12 cellular contexts compared by ENCODE assay signal in genomic region chr1:172135923-172136610, GRCh38.
DNase-seq lines count a peak whose midpoint lies in the region; ATAC-seq and TF ChIP-seq lines count a peak whose summit lies in the region.
"Had no signal": no experiment of that assay in that cellular context is flagged by ENCODE, and none has a peak within 500 bp of the region (broad histone marks: within the 10 kb centered on the region; RNA-seq: fewer than 3 reads in every experiment).

No MANE protein-coding gene starts in this region.

- H3K4me3 Mint-ChIP-seq in nephron progenitor cell, result no peak overlapping the region
- H3K4me3 Mint-ChIP-seq: activated naive CD4-positive, alpha-beta T cell treated with anti-CD3 and anti-CD28 coated beads, Interleukin-2, amount 50 U/mL, for 24 hours; stimulated activated naive CD8-positive, alpha-beta T cell treated with anti-CD3 and anti-CD28 coated beads, Interleukin-15, Interleukin-2, amounts not matched to agents 100 ng/mL and 50 ng/mL, for 24 hours had no signal

- H3K9me3 Mint-ChIP-seq in nephron progenitor cell, result no peaks in the 10 kb centered on the region
- H3K9me3 Mint-ChIP-seq: activated naive CD4-positive, alpha-beta T cell treated with anti-CD3 and anti-CD28 coated beads, Interleukin-2, amount 50 U/mL, for 24 hours; stimulated activated naive CD8-positive, alpha-beta T cell treated with anti-CD3 and anti-CD28 coated beads, Interleukin-15, Interleukin-2, amounts not matched to agents 100 ng/mL and 50 ng/mL, for 24 hours had no signal

- peak; percentile 45 for ATAC-seq in sciatic nerve
- ATAC-seq in GM18511 (IDR thresholded peaks at IDR 0.05; ENCODE audit: unreplicated experiment), result no peak

- no peaks in the 10 kb centered on the region for H3K27me3 Mint-ChIP-seq in nephron progenitor cell (ENCODE audit: low read depth, poor library complexity)
- H3K27me3 Mint-ChIP-seq: activated naive CD4-positive, alpha-beta T cell treated with anti-CD3 and anti-CD28 coated beads, Interleukin-2, amount 50 U/mL, for 24 hours; stimulated activated naive CD8-positive, alpha-beta T cell treated with anti-CD3 and anti-CD28 coated beads, Interleukin-15, Interleukin-2, amounts not matched to agents 100 ng/mL and 50 ng/mL, for 24 hours had no signal

- TF ChIP-seq CTCF in nephron progenitor cell (IDR thresholded peaks at IDR 0.05), result no peak

- DNase-seq in DMS114 treated with DMSO at 0.1 percent for 48 hours (lab: John Stamatoyannopoulos, UW; ENCODE audit: unreplicated experiment) (peak; percentile 89), RPMI7951 (ENCODE audit: low read depth) (peak; percentile 57), fibroblast of gingiva (ENCODE audit: low read depth) (peak; percentile 49), sciatic nerve (ENCODE audit: low spot score) (no peak), NCI-H1092 (lab: John Stamatoyannopoulos, UW) (no peak), nephron progenitor cell (no peak), anterior cingulate cortex (lab: John Stamatoyannopoulos, UW) (no peak)
- DNase-seq: posterior cingulate gyrus; stimulated activated CD4-positive, alpha-beta T cell treated with anti-CD3 and anti-CD28 coated beads, Interleukin-4, amount 100 ng/mL, for 4 hours had no signal

- no peaks in the 10 kb centered on the region for H3K36me3 Mint-ChIP-seq in nephron progenitor cell (ENCODE audit: low read depth)
- H3K36me3 Mint-ChIP-seq: activated naive CD4-positive, alpha-beta T cell treated with anti-CD3 and anti-CD28 coated beads, Interleukin-2, amount 50 U/mL, for 24 hours had no signal

- H3K27ac Mint-ChIP-seq in nephron progenitor cell, result no peak overlapping the region
- H3K27ac Mint-ChIP-seq: activated naive CD4-positive, alpha-beta T cell treated with anti-CD3 and anti-CD28 coated beads, Interleukin-2, amount 50 U/mL, for 24 hours; stimulated activated naive CD8-positive, alpha-beta T cell treated with anti-CD3 and anti-CD28 coated beads, Interleukin-15, Interleukin-2, amounts not matched to agents 100 ng/mL and 50 ng/mL, for 24 hours had no signal

- peaks cover 1% of the 10 kb centered on the region for H3K4me1 Mint-ChIP-seq in nephron progenitor cell

- intact Hi-C loops in sciatic nerve (cut with DNase I), result no loop called here

Comparison
In these comparisons a context has a peak if more than half of its experiments do, and no peak if none do; other contexts are left out.
1. DNase-seq: peak in DMS114 treated with DMSO at 0.1 percent for 48 hours (single experiment), RPMI7951 (single experiment) and fibroblast of gingiva (single experiment); none in sciatic nerve (single experiment), NCI-H1092 (single experiment), nephron progenitor cell (single experiment) and anterior cingulate cortex (0 of 58).